ENCODE assay signal across 8 cellular contexts in genomic region chr1:46131727-46132528, GRCh38. TPM values are rescaled to one million over a fixed set of nuclear protein-coding genes. Genes with fewer than 3 reads are reported as not detected.
A peak's percentile ranks its signal among the peaks of the same experiment; 100 is the strongest.
DNase-seq lines count a peak whose midpoint lies in the region; ATAC-seq and TF ChIP-seq lines count a peak whose summit lies in the region.

No MANE protein-coding gene starts in this region.

- H3K4me1 ChIP-seq in DND-41 (ENCODE audit: insufficient read depth, low read length) (peaks cover 41% of the 10 kb centered on the region), duodenal mucosa (ENCODE audit: control insufficient read depth in 1 of 2, insufficient read depth in 2 of 2, low read length in 2 of 2) (peaks cover 7 to 30% of the 10 kb centered on the region in 2 donors)

- TF ChIP-seq CTCF in DND-41 (IDR thresholded peaks at IDR 0.05; ENCODE audit: borderline replicate concordance, extremely low read depth, low read length, poor library complexity, severe bottlenecking) = no peak
- TF ChIP-seq CTCF in WTC11 (IDR thresholded peaks at IDR 0.05) = no peak

- H3K4me2 ChIP-seq in DND-41 (ENCODE audit: insufficient read depth, low read length) = peak overlapping the region; percentile 83

- H3K9me3 Mint-ChIP-seq in WTC11 = no peaks in the 10 kb centered on the region

- CTCF ChIA-PET in WTC11 (lab: Charles Lee) = interaction anchor here (1.1 to 1.4 kb wide), 3 partner anchors 90 to 113 kb away, joined by 3 to 7 read pairs (median 5); no protein-coding TSS in a partner anchor

- no peaks in the 10 kb centered on the region for H3K9me3 ChIP-seq in DND-41 (ENCODE audit: insufficient read depth, low read length, severe bottlenecking)
- no peaks in the 10 kb centered on the region for H3K9me3 ChIP-seq in duodenal mucosa (ENCODE audit: control insufficient read depth in 1 of 2, low read length in 2 of 2)

- H3K36me3 ChIP-seq in DND-41 (ENCODE audit: insufficient read depth, low read length) = no peaks in the 10 kb centered on the region
- H3K36me3 ChIP-seq in duodenal mucosa (ENCODE audit: control insufficient read depth in 1 of 2, insufficient read depth in 2 of 2, low read length in 2 of 2) = no peaks in the 10 kb centered on the region

- H3K27ac ChIP-seq in DND-41 (ENCODE audit: low read length) (peak overlapping the region; percentile 100), duodenal mucosa (ENCODE audit: low read depth, low read length) (peak overlapping the region; percentile 96)

- no peaks in the 10 kb centered on the region for H3K27me3 ChIP-seq in DND-41 (ENCODE audit: insufficient read depth, low read length, poor library complexity)
- H3K27me3 ChIP-seq in duodenal mucosa (ENCODE audit: control insufficient read depth in 1 of 2, insufficient read depth in 2 of 2, low read length in 2 of 2) = peaks cover 0 to 3% of the 10 kb centered on the region in 2 donors

- H3K9ac ChIP-seq in DND-41 (ENCODE audit: low read depth, low read length) (peak overlapping the region; percentile 67), duodenal mucosa (ENCODE audit: low read depth in 1 of 2, low read length in 2 of 2) (peak overlapping the region; percentile 80)

- H3K36me3 Mint-ChIP-seq in WTC11 = no peaks in the 10 kb centered on the region

- peak overlapping the region; percentile 100 for H3K27ac Mint-ChIP-seq in WTC11

- ATAC-seq in DND-41 (ENCODE audit: insufficient read depth, low read depth) = peak; percentile 4
- ATAC-seq in WTC11 = no peak

- peaks cover 60% of the 10 kb centered on the region for H3K79me2 ChIP-seq in DND-41 (ENCODE audit: insufficient read depth, low read length)

- peaks cover 36% of the 10 kb centered on the region for H3K27me3 Mint-ChIP-seq in WTC11 (ENCODE audit: low read depth)

- H3K4me1 Mint-ChIP-seq in WTC11 = peaks cover 27% of the 10 kb centered on the region

- POLR2A ChIA-PET in WTC11 (lab: Charles Lee) = interaction anchor here (0.6 to 1.5 kb wide), 3 partner anchors 15 to 87 kb away, joined by 3 to 7 read pairs (median 5); no protein-coding TSS in a partner anchor

- H3K4me3 Mint-ChIP-seq in WTC11 = peak overlapping the region; percentile 90

- no peaks in the 10 kb centered on the region for H4K20me1 ChIP-seq in DND-41 (ENCODE audit: insufficient read depth, low read length)

- peak overlapping the region; percentile 97 for H2AFZ ChIP-seq in DND-41 (ENCODE audit: low read depth, low read length)

- H3K4me3 ChIP-seq in DND-41 (ENCODE audit: low read depth in 1 of 2, low read length in 2 of 2) (peak overlapping the region; percentile 80 to 81), duodenal mucosa (ENCODE audit: low read depth in 1 of 2, low read length in 2 of 2) (peak overlapping the region; percentile 84 to 94)

- peak; percentile 44 for DNase-seq in DND-41
- DNase-seq in NCI-H1694 (lab: John Stamatoyannopoulos, UW) = peak; percentile 63
- no peak for DNase-seq in WTC11 (ENCODE audit: low spot score)
- peak; percentile 32 for DNase-seq in midbrain (lab: John Stamatoyannopoulos, UW)
- DNase-seq in superior temporal gyrus (ENCODE audit: extremely low spot score) = peak; percentile 57
- DNase-seq in NCI-H1436 treated with DMSO at 0.1 percent for 48 hours (lab: John Stamatoyannopoulos, UW) = no peak
- DNase-seq in hepatic stellate cell (ENCODE audit: low spot score) = no peak

TF ChIP-seq in WTC11, 78 proteins besides CTCF, POLR2A, EP300 and RAD21 (continues in another document):
- no peak for TF ChIP-seq NR2C2 (CRISPR knock-in tag; IDR thresholded peaks at IDR 0.05)
- no peak for TF ChIP-seq AFF4 (CRISPR knock-in tag; IDR thresholded peaks at IDR 0.05; ENCODE audit: borderline replicate concordance)
- TF ChIP-seq TCF7 (CRISPR knock-in tag; IDR thresholded peaks at IDR 0.05; ENCODE audit: low read depth) = no peak
- TF ChIP-seq, protein P1, sequence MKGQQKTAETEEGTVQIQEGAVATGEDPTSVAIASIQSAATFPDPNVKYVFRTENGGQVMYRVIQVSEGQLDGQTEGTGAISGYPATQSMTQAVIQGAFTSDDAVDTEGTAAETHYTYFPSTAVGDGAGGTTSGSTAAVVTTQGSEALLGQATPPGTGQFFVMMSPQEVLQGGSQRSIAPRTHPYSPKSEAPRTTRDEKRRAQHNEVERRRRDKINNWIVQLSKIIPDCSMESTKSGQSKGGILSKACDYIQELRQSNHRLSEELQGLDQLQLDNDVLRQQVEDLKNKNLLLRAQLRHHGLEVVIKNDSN (CRISPR knock-in tag; IDR thresholded peaks at IDR 0.05) = no peak
- TF ChIP-seq PRRX2 (CRISPR knock-in tag; IDR thresholded peaks at IDR 0.05) = no peak
- TF ChIP-seq SMAD4 (CRISPR knock-in tag; IDR thresholded peaks at IDR 0.05) = no peak
- no peak for TF ChIP-seq MXD4 (CRISPR knock-in tag; IDR thresholded peaks at IDR 0.05; ENCODE audit: borderline replicate concordance)
- no peak for TF ChIP-seq NFATC4 (CRISPR knock-in tag; IDR thresholded peaks at IDR 0.05)
- TF ChIP-seq ATF2 (CRISPR knock-in tag; IDR thresholded peaks at IDR 0.05; ENCODE audit: borderline replicate concordance, low read depth) = no peak
- TF ChIP-seq E2F4 (CRISPR knock-in tag; IDR thresholded peaks at IDR 0.05; ENCODE audit: borderline replicate concordance, low read depth) = no peak
- no peak for TF ChIP-seq RELA (CRISPR knock-in tag; IDR thresholded peaks at IDR 0.05; ENCODE audit: borderline replicate concordance)
- no peak for TF ChIP-seq FOXJ3 (CRISPR knock-in tag; IDR thresholded peaks at IDR 0.05; ENCODE audit: borderline replicate concordance)
- no peak for TF ChIP-seq SMAD3 (CRISPR knock-in tag; IDR thresholded peaks at IDR 0.05; ENCODE audit: borderline replicate concordance)
- no peak for TF ChIP-seq ZNF317 (CRISPR knock-in tag; IDR thresholded peaks at IDR 0.05; ENCODE audit: borderline replicate concordance, low read depth)

RNA-seq across cellular contexts. Expression of gene PIK3R3, which starts 0.5 kb away (rescaled TPM):
- total RNA-seq in WTC11 (2021) = 9.0 to 12.3 TPM (median 10.9 TPM) in 3 replicates

RNA-seq across cellular contexts. Expression of gene TSPAN1, which starts 43.0 kb away (rescaled TPM):
- 0.50 to 0.69 TPM (median 0.57 TPM) in 3 replicates for total RNA-seq in WTC11 (2021)

RNA-seq across cellular contexts. Expression of gene P3R3URF, which starts 44.4 kb away (rescaled TPM):
- not detected in 3 replicates for total RNA-seq in WTC11 (2021)

Comparison
In these comparisons a context has a peak if more than half of its experiments do, and no peak if none do; other contexts are left out.
1. DNase-seq: peak in DND-41 (single experiment), NCI-H1694 (single experiment), midbrain (single experiment) and superior temporal gyrus (single experiment); none in WTC11 (single experiment), NCI-H1436 treated with DMSO at 0.1 percent for 48 hours (single experiment) and hepatic stellate cell (single experiment).